In genomic region chr7:15864260-15864991, GRCh38 we compare ENCODE assay signal across 25 cellular contexts.
"Had no signal": no experiment of that assay in that cellular context is flagged by ENCODE, and none has a peak within 500 bp of the region (broad histone marks: within the 10 kb centered on the region; RNA-seq: fewer than 3 reads in every experiment).

No MANE protein-coding gene starts in this region.

- H3K9me3 ChIP-seq: breast epithelium, esophagus muscularis mucosa, heart right ventricle, sigmoid colon, testis, uterus had no signal

- DNase-seq: activated CD4-positive, alpha-beta T cell treated with anti-CD3 and anti-CD28 coated beads, Interleukin-2, amount 50 U/mL, for 1 hour; activated CD4-positive, CD25-positive, alpha-beta regulatory T cell treated with anti-CD3 and anti-CD28 coated beads, Interleukin-2, amount 50 U/mL, for 72 hours; activated CD8-positive, alpha-beta T cell treated with anti-CD3 and anti-CD28 coated beads, Interleukin-2, amount 10 ng/mL, durations not matched to agents 7 days and 5 days; activated gamma-delta T cell treated with Interleukin-2 at 50 U/mL for 16 hours; activated T-cell treated with anti-CD3 and anti-CD28 coated beads, Interleukin-2, amount 50 U/mL, for 1 hour; aorta; dorsolateral prefrontal cortex; heart right ventricle; islet precursor cell; left cardiac atrium; mesenchymal stem cell; naive B cell; occipital lobe; posterior cingulate gyrus; retina; sigmoid colon; stimulated activated CD4-positive, alpha-beta T cell treated with anti-CD3 and anti-CD28 coated beads, Interleukin-2, amount 100 ng/mL, for 48 hours; stimulated activated CD8-positive, alpha-beta memory T cell treated with anti-CD3 and anti-CD28 coated beads, Interleukin-4, amount 100 ng/mL, for 48 hours; stimulated activated naive CD4-positive, alpha-beta T cell; testis; trophoblast cell; uterus; WERI-Rb-1 had no signal

- H3K27ac ChIP-seq: breast epithelium, dorsolateral prefrontal cortex, esophagus muscularis mucosa, heart right ventricle, sigmoid colon, testis, uterus, WERI-Rb-1 had no signal

- H3K36me3 ChIP-seq: breast epithelium, esophagus muscularis mucosa, heart right ventricle, sigmoid colon, uterus, WERI-Rb-1 had no signal

- ATAC-seq: activated CD8-positive, alpha-beta T cell treated with anti-CD3 and anti-CD28 coated beads, Interleukin-2, amount 10 ng/mL, durations not matched to agents 7 days and 5 days; heart right ventricle had no signal

- H3K4me3 ChIP-seq: breast epithelium, dorsolateral prefrontal cortex, esophagus muscularis mucosa, heart right ventricle, sigmoid colon, testis, uterus had no signal

- H3K4me1 ChIP-seq: breast epithelium, testis, uterus had no signal

- H3K27me3 ChIP-seq: breast epithelium, esophagus muscularis mucosa, heart right ventricle, sigmoid colon, testis, uterus had no signal
